Comparison of ENCODE assay signal across 27 cellular contexts in the genomic region with DNA sequence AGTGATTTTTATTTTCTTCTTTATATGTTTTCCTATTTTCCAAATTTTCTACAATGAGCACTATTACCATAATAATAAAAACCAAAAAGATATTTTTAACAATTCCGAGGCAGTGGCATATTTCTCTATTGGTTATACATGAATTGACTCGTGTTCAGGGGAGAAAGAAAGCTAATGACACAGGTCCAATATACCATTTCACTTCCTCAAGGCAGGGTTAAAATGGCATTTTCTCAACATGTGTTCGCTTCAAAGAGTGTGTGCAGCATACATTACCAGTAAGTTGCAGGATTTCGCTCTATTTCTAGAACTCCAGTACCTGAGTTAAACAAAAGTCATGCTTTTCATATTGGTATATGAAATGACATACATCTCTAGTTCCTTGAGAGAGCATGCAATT.
"Had no signal": no experiment of that assay in that cellular context is flagged by ENCODE, and none has a peak within 500 bp of the region (broad histone marks: within the 10 kb centered on the region; RNA-seq: fewer than 3 reads in every experiment).

No MANE protein-coding gene starts in this region.

- H3K9me3 ChIP-seq: esophagus muscularis mucosa, gastroesophageal sphincter, heart right ventricle, left ventricle myocardium inferior, lower lobe of right lung, mucosa of descending colon had no signal

- H3K4me1 Mint-ChIP-seq: immature natural killer cell; mesothelial cell of epicardium; naive B cell; naive thymus-derived CD8-positive, alpha-beta T cell had no signal

- DNase-seq: dermis blood vessel endothelial cell; dorsolateral prefrontal cortex; effector CD4-positive, alpha-beta T cell; effector memory CD4-positive, alpha-beta T cell; foreskin keratinocyte; glutamatergic neuron; head of caudate nucleus; heart right ventricle; hypothalamus; immature natural killer cell; islet precursor cell; kidney; kidney glomerular epithelial cell; left colon; left ventricle myocardium inferior; lower lobe of right lung; mucosa of descending colon; naive B cell; naive thymus-derived CD8-positive, alpha-beta T cell had no signal

- H3K36me3 ChIP-seq: esophagus muscularis mucosa, gastroesophageal sphincter, heart right ventricle, left ventricle myocardium inferior, lower lobe of right lung had no signal

- H3K36me3 Mint-ChIP-seq: immature natural killer cell; mesothelial cell of epicardium; naive B cell; naive thymus-derived CD8-positive, alpha-beta T cell had no signal

- H3K4me1 ChIP-seq: esophagus muscularis mucosa, foreskin keratinocyte, gastroesophageal sphincter, heart right ventricle, left ventricle myocardium inferior, lower lobe of right lung had no signal

- H3K4me3 Mint-ChIP-seq: immature natural killer cell; mesothelial cell of epicardium; naive B cell; naive thymus-derived CD8-positive, alpha-beta T cell had no signal

- FAIRE-seq: colon, endothelial cell of umbilical vein, frontal cortex, kidney had no signal

- ATAC-seq: foreskin keratinocyte; gastroesophageal sphincter; heart right ventricle; left colon; left lobe of liver; lower lobe of right lung; mucosa of descending colon; naive thymus-derived CD8-positive, alpha-beta T cell had no signal

- H3K27ac ChIP-seq: coronary artery, dorsolateral prefrontal cortex, esophagus muscularis mucosa, foreskin keratinocyte, gastroesophageal sphincter, heart right ventricle, left ventricle myocardium inferior, lower lobe of right lung had no signal

- H3K9me3 Mint-ChIP-seq: immature natural killer cell had no signal

- H3K4me3 ChIP-seq: coronary artery, dorsolateral prefrontal cortex, esophagus muscularis mucosa, gastroesophageal sphincter, heart right ventricle, left ventricle myocardium inferior, lower lobe of right lung, mucosa of descending colon had no signal

- H3K27me3 ChIP-seq: dorsolateral prefrontal cortex, gastroesophageal sphincter, heart right ventricle had no signal

- H3K27ac Mint-ChIP-seq: immature natural killer cell; mesothelial cell of epicardium; naive B cell; naive thymus-derived CD8-positive, alpha-beta T cell had no signal
